ENCODE assay signal across 15 cellular contexts in the genomic region with DNA sequence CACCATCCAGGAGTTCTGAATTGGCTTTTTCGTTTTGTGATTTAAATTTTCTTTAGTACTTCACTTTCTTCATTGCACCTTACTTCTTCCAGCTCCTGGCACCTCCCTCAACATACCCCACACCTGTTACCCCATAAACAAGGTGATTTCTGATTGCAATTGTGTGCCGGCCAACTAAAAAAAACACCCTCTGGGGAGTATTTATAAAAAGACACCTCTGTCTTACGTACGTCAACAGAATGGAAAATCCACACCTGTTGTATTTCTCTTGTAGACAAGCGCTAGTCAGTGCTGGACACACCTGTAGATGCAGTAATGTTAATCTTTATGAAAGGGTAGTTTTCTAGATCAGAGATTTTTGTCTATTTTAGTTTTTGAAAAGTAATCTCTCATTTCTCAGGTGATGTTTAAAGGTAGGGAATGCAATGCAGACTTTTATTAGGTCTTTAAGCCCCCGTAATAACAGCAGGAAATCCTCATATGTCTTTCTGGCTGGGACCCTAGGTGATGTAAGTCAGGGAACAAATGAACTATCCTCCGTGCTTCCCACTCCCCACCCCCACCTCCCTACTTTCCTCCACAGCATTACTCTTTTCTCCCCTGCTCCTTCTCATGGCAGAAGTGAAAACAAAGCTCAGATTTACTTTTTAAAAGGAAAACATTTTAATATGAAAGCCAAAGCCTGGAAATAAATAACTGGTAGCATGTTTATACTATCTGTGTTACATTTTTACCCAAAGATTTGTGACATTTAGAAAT. TPM values are rescaled to one million over a fixed set of nuclear protein-coding genes. Genes with fewer than 3 reads are reported as not detected.
DNase-seq lines count a peak whose midpoint lies in the region; ATAC-seq and TF ChIP-seq lines count a peak whose summit lies in the region.
"Had no signal": no experiment of that assay in that cellular context is flagged by ENCODE, and none has a peak within 500 bp of the region (broad histone marks: within the 10 kb centered on the region; RNA-seq: fewer than 3 reads in every experiment).

No MANE protein-coding gene starts in this region.

- peak overlapping the region; percentile 95 for H3K4me3 ChIP-seq in SU-DHL-6 (ENCODE audit: insufficient read depth, low read length, poor library complexity, severe bottlenecking)

- H3K9ac ChIP-seq in SU-DHL-6 (ENCODE audit: low read length), result peak overlapping the region; percentile 68

- H3K79me2 ChIP-seq in SU-DHL-6 (ENCODE audit: insufficient read depth, low read length), result peaks cover 85% of the 10 kb centered on the region

- no peaks in the 10 kb centered on the region for H3K27me3 ChIP-seq in SU-DHL-6 (ENCODE audit: low read length)

- H3F3A ChIP-seq in SU-DHL-6 (ENCODE audit: insufficient read depth), result peaks cover 29% of the 10 kb centered on the region

- TF ChIP-seq CTCF in SU-DHL-6 (IDR thresholded peaks at IDR 0.05; ENCODE audit: insufficient read depth, low read length, poor library complexity, severe bottlenecking) (no peak), glutamatergic neuron (IDR thresholded peaks at IDR 0.05; ENCODE audit: partially characterized antibody, unreplicated experiment) (no peak), type B pancreatic cell (conservative IDR thresholded peaks at IDR 0.05) (no peak)

- H3K9me2 ChIP-seq in SU-DHL-6 (replicated peaks; ENCODE audit: insufficient read depth, low read length), result no peaks in the 10 kb centered on the region

- DNase-seq in stimulated activated naive CD8-positive, alpha-beta T cell treated with anti-CD3 and anti-CD28 coated beads, Interleukin-15, Interleukin-2, amounts not matched to agents 100 U/mL and 50 U/mL, for 24 hours, result no peak
- DNase-seq in glutamatergic neuron (no peak), type B pancreatic cell (ENCODE audit: extremely low spot score, unreplicated experiment) (no peak), midbrain (lab: John Stamatoyannopoulos, UW) (no peak), NCI-H1694 (lab: John Stamatoyannopoulos, UW) (no peak)
- DNase-seq: AML-193; amniotic stem cell; GOT3; NCI-H524; stimulated activated CD4-positive, alpha-beta T cell treated with anti-CD3 and anti-CD28 coated beads, Interleukin-2, amount 100 ng/mL, for 48 hours; stimulated activated naive CD4-positive, alpha-beta T cell treated with Interleukin-2 at 50 U/mL for 16 hours had no signal

- H3K27ac ChIP-seq in SU-DHL-6 (ENCODE audit: low read depth, low read length), result peak overlapping the region; percentile 72

- peak overlapping the region; percentile 96 for H3K4me3 Mint-ChIP-seq in stimulated activated naive CD8-positive, alpha-beta T cell treated with anti-CD3 and anti-CD28 coated beads, Interleukin-15, Interleukin-2, amounts not matched to agents 100 ng/mL and 50 ng/mL, for 24 hours
- H3K4me3 Mint-ChIP-seq in glutamatergic neuron (ENCODE audit: unreplicated experiment), result peak overlapping the region; percentile 19
- H3K4me3 Mint-ChIP-seq in type B pancreatic cell, result peak overlapping the region; percentile 96

- H3K27me3 Mint-ChIP-seq in stimulated activated naive CD8-positive, alpha-beta T cell treated with anti-CD3 and anti-CD28 coated beads, Interleukin-15, Interleukin-2, amounts not matched to agents 100 ng/mL and 50 ng/mL, for 24 hours, result peaks cover 1% of the 10 kb centered on the region
- H3K27me3 Mint-ChIP-seq in glutamatergic neuron (ENCODE audit: unreplicated experiment), result peaks cover 10% of the 10 kb centered on the region
- no peaks in the 10 kb centered on the region for H3K27me3 Mint-ChIP-seq in type B pancreatic cell

- peaks cover 69% of the 10 kb centered on the region for H3K4me1 Mint-ChIP-seq in stimulated activated naive CD8-positive, alpha-beta T cell treated with anti-CD3 and anti-CD28 coated beads, Interleukin-15, Interleukin-2, amounts not matched to agents 100 ng/mL and 50 ng/mL, for 24 hours (ENCODE audit: low read depth)
- H3K4me1 Mint-ChIP-seq in glutamatergic neuron (ENCODE audit: low read depth, unreplicated experiment) (peaks cover 23% of the 10 kb centered on the region), type B pancreatic cell (ENCODE audit: unreplicated experiment) (peaks cover 60% of the 10 kb centered on the region)

- H3K9me3 Mint-ChIP-seq in stimulated activated naive CD8-positive, alpha-beta T cell treated with anti-CD3 and anti-CD28 coated beads, Interleukin-15, Interleukin-2, amounts not matched to agents 100 ng/mL and 50 ng/mL, for 24 hours, result no peaks in the 10 kb centered on the region
- peaks cover 7% of the 10 kb centered on the region for H3K9me3 Mint-ChIP-seq in glutamatergic neuron (ENCODE audit: unreplicated experiment)
- no peaks in the 10 kb centered on the region for H3K9me3 Mint-ChIP-seq in type B pancreatic cell

- peaks cover 37% of the 10 kb centered on the region for H3K36me3 ChIP-seq in SU-DHL-6 (ENCODE audit: low read length)

- ATAC-seq in stimulated activated naive CD8-positive, alpha-beta T cell treated with anti-CD3 and anti-CD28 coated beads, Interleukin-15, Interleukin-2, amounts not matched to agents 100 U/mL and 50 U/mL, for 24 hours, result no peak
- ATAC-seq in HG03159 (IDR thresholded peaks at IDR 0.05; ENCODE audit: unreplicated experiment), result no peak
- ATAC-seq: Right ventricle myocardium inferior had no signal

- no peaks in the 10 kb centered on the region for H3K9me3 ChIP-seq in SU-DHL-6 (ENCODE audit: insufficient read depth, low read length)

- no peak overlapping the region for H2AFZ ChIP-seq in SU-DHL-6 (ENCODE audit: low read depth, low read length, severe bottlenecking)

- peak overlapping the region; percentile 68 for H3K27ac Mint-ChIP-seq in stimulated activated naive CD8-positive, alpha-beta T cell treated with anti-CD3 and anti-CD28 coated beads, Interleukin-15, Interleukin-2, amounts not matched to agents 100 ng/mL and 50 ng/mL, for 24 hours
- H3K27ac Mint-ChIP-seq in glutamatergic neuron (ENCODE audit: unreplicated experiment) (no peak overlapping the region), type B pancreatic cell (no peak overlapping the region)

- peaks cover 64% of the 10 kb centered on the region for H3K36me3 Mint-ChIP-seq in stimulated activated naive CD8-positive, alpha-beta T cell treated with anti-CD3 and anti-CD28 coated beads, Interleukin-15, Interleukin-2, amounts not matched to agents 100 ng/mL and 50 ng/mL, for 24 hours (ENCODE audit: low read depth)
- H3K36me3 Mint-ChIP-seq in glutamatergic neuron (ENCODE audit: unreplicated experiment) (peaks cover 6% of the 10 kb centered on the region), type B pancreatic cell (peaks cover 54% of the 10 kb centered on the region)

- no peaks in the 10 kb centered on the region; the same call in 1 of the 2 replicates for H4K20me1 ChIP-seq in SU-DHL-6 (ENCODE audit: low read depth, low read length)

- H3K4me2 ChIP-seq in SU-DHL-6 (ENCODE audit: low read depth, low read length, poor library complexity, severe bottlenecking), result peak overlapping the region; percentile 93

RNA-seq across cellular contexts. Expression of a gene that starts 4.2 kb away (rescaled TPM):
- total RNA-seq in glutamatergic neuron (ENCODE audit: unreplicated experiment) (141 TPM), type B pancreatic cell (ENCODE audit: low replicate concordance) (65.0 and 158 TPM in 2 replicates)

Comparison
In these comparisons a context has a peak if more than half of its experiments do, and no peak if none do; other contexts are left out.
1. H3K4me3 Mint-ChIP-seq: peak in every context shown above with its lines; median percentile 96 in stimulated activated naive CD8-positive, alpha-beta T cell treated with anti-CD3 and anti-CD28 coated beads, Interleukin-15, Interleukin-2, amounts not matched to agents 100 ng/mL and 50 ng/mL, for 24 hours; 96 in type B pancreatic cell; 19 in glutamatergic neuron.